ENCODE assay signal across 1 cellular context in genomic region chr7:129188372-129188891, GRCh38.
TF ChIP-seq lines count a peak whose summit lies in the region.

Gene SMO, plus strand, starts transcription at chr7:129188633. Its CDS starts 519 bp downstream, at chr7:129189152.

TF ChIP-seq in H1, 55 proteins besides CTCF, POLR2A, EP300 and RAD21 (continued from another document):
- peak; percentile 85 for TF ChIP-seq POLR2AphosphoS5 (IDR thresholded peaks at IDR 0.05; ENCODE audit: low read depth, low read length)
- TF ChIP-seq GTF2F1 (IDR thresholded peaks at IDR 0.05; ENCODE audit: borderline replicate concordance, low read depth, low read length) = no peak
- no peak for TF ChIP-seq ATF3 (IDR thresholded peaks at IDR 0.05; ENCODE audit: insufficient read depth, low read depth, low read length)
- no peak for TF ChIP-seq JUN (IDR thresholded peaks at IDR 0.05; ENCODE audit: low read depth, low read length)
- no peak for TF ChIP-seq ATF2 (IDR thresholded peaks at IDR 0.05; ENCODE audit: low read length)
- no peak for TF ChIP-seq JUND (IDR thresholded peaks at IDR 0.05; ENCODE audit: low read length)
- no peak for TF ChIP-seq RFX5 (IDR thresholded peaks at IDR 0.05; ENCODE audit: borderline replicate concordance, low read depth, low read length)
- TF ChIP-seq TAF7 (optimal IDR thresholded peaks at IDR 0.05; ENCODE audit: borderline replicate concordance, low read depth, low read length) = peak; percentile 86
- no peak for TF ChIP-seq YY1 (IDR thresholded peaks at IDR 0.05; ENCODE audit: low read depth, low read length)
- TF ChIP-seq RXRA (IDR thresholded peaks at IDR 0.05; ENCODE audit: insufficient read depth, low read depth, low read length) = no peak
- TF ChIP-seq KDM4A (IDR thresholded peaks at IDR 0.05; ENCODE audit: low read depth, low read length, severe bottlenecking) = peak; percentile 83
- no peak for TF ChIP-seq KDM1A (IDR thresholded peaks at IDR 0.05; ENCODE audit: borderline replicate concordance, low read length)
- TF ChIP-seq RNF2 (IDR thresholded peaks at IDR 0.05; ENCODE audit: borderline replicate concordance, low read depth, low read length, missing control alignments, poor library complexity, severe bottlenecking) = no peak
- TF ChIP-seq CBX8 (IDR thresholded peaks at IDR 0.05; ENCODE audit: borderline replicate concordance, low read depth, low read length) = no peak
- no peak for TF ChIP-seq SP2 (IDR thresholded peaks at IDR 0.05; ENCODE audit: low read length)
- no peak for TF ChIP-seq SUZ12 (IDR thresholded peaks at IDR 0.05; ENCODE audit: low read length)
- no peak for TF ChIP-seq POU5F1 (IDR thresholded peaks at IDR 0.05; ENCODE audit: low read depth, low read length)
- no peak for TF ChIP-seq HDAC6 (IDR thresholded peaks at IDR 0.05; ENCODE audit: low read depth, low read length)
- TF ChIP-seq SIX5 (IDR thresholded peaks at IDR 0.05; ENCODE audit: low read depth, low read length) = no peak
- peak; percentile 64 for TF ChIP-seq CTBP2 (IDR thresholded peaks at IDR 0.05; ENCODE audit: borderline replicate concordance, insufficient read depth, insufficient read length, low read length)
- no peak for TF ChIP-seq CHD7 (IDR thresholded peaks at IDR 0.05; ENCODE audit: insufficient replicate concordance, low read length)
- no peak for TF ChIP-seq SIRT6 (IDR thresholded peaks at IDR 0.05; ENCODE audit: low read length)
- TF ChIP-seq SAP30 (IDR thresholded peaks at IDR 0.05; ENCODE audit: insufficient read depth, insufficient replicate concordance, low read length) = no peak
- TF ChIP-seq ZNF274 (IDR thresholded peaks at IDR 0.05; ENCODE audit: borderline replicate concordance, extremely low read depth, low read length) = no peak
- peak; percentile 51; the same call in 1 of the 2 replicates for TF ChIP-seq CHD2 (IDR thresholded peaks at IDR 0.05; ENCODE audit: low read length)
- TF ChIP-seq RBBP5 (IDR thresholded peaks at IDR 0.05; ENCODE audit: borderline replicate concordance, low read depth, low read length) = peak; percentile 55; the same call in 1 of the 2 replicates
- no peak for TF ChIP-seq SP4 (IDR thresholded peaks at IDR 0.05; ENCODE audit: low read length)
- TF ChIP-seq MAFK (IDR thresholded peaks at IDR 0.05; ENCODE audit: low read depth, low read length) = no peak
- peak; percentile 65; the same call in 1 of the 2 replicates for TF ChIP-seq SP1 (IDR thresholded peaks at IDR 0.05; ENCODE audit: low read depth, low read length)
- no peak for TF ChIP-seq BCL11A (IDR thresholded peaks at IDR 0.05; ENCODE audit: low read depth in 2 of 2, low read length in 2 of 2)
- no peak for TF ChIP-seq GABPA (IDR thresholded peaks at IDR 0.05; ENCODE audit: borderline replicate concordance, insufficient read depth, low read length)
- no peak for TF ChIP-seq FOSL1 (IDR thresholded peaks at IDR 0.05; ENCODE audit: insufficient read depth, low read depth, low read length)
- TF ChIP-seq SRF (IDR thresholded peaks at IDR 0.05; ENCODE audit: low read depth, low read length) = no peak
- TF ChIP-seq TBP (IDR thresholded peaks at IDR 0.05; ENCODE audit: low read depth, low read length) = peak; percentile 77; the same call in 1 of the 2 replicates
- TF ChIP-seq BACH1 (IDR thresholded peaks at IDR 0.05; ENCODE audit: low read length) = no peak
- TF ChIP-seq TAF1 (IDR thresholded peaks at IDR 0.05; ENCODE audit: low read depth, low read length) = peak; percentile 94
- no peak for TF ChIP-seq USF2 (IDR thresholded peaks at IDR 0.05; ENCODE audit: low read length)
- TF ChIP-seq BRCA1 (IDR thresholded peaks at IDR 0.05; ENCODE audit: low read depth, low read length) = no peak
- 0 out of 4 replicates have a peak, but pooled peaks of 1 of the 2 experiments have one; percentile 27 for TF ChIP-seq SIN3A (conservative IDR thresholded peaks at IDR 0.05 in 1 of 2, IDR thresholded peaks at IDR 0.05 in 1 of 2; ENCODE audit: low read depth in 1 of 2, low read length in 2 of 2)
- TF ChIP-seq KDM5A (IDR thresholded peaks at IDR 0.05; ENCODE audit: low read length) = no peak
- no peak; the same call in 1 of the 2 replicates for TF ChIP-seq E2F6 (IDR thresholded peaks at IDR 0.05)
- peak; percentile 78; the same call in 1 of the 2 replicates for TF ChIP-seq EGR1 (IDR thresholded peaks at IDR 0.05; ENCODE audit: borderline replicate concordance, low read depth, low read length)
- TF ChIP-seq CHD1 (IDR thresholded peaks at IDR 0.05; ENCODE audit: low read depth, low read length) = no peak
- TF ChIP-seq CEBPB (IDR thresholded peaks at IDR 0.05; ENCODE audit: low read depth, low read length) = no peak
- no peak for TF ChIP-seq EZH2 (IDR thresholded peaks at IDR 0.05; ENCODE audit: low read depth, low read length, severe bottlenecking)
- no peak for TF ChIP-seq NANOG (IDR thresholded peaks at IDR 0.05; ENCODE audit: insufficient read depth, low read depth, low read length, poor library complexity, severe bottlenecking)
- TF ChIP-seq CREB1 (IDR thresholded peaks at IDR 0.05) = no peak; the same call in 1 of the 2 replicates
- TF ChIP-seq ASH2L (IDR thresholded peaks at IDR 0.05; ENCODE audit: low read length) = peak; percentile 96
- TF ChIP-seq HDAC2 (IDR thresholded peaks at IDR 0.05; ENCODE audit: borderline replicate concordance in 1 of 2, low read depth in 2 of 2, low read length in 2 of 2) = 0 out of 4 replicates have a peak, but pooled peaks of 1 of the 2 experiments have one; percentile 13
- TF ChIP-seq NRF1 (IDR thresholded peaks at IDR 0.05; ENCODE audit: low read depth, low read length) = no peak
- TF ChIP-seq CBX5 (IDR thresholded peaks at IDR 0.05; ENCODE audit: low read depth, low read length) = no peak
- peak; percentile 73 for TF ChIP-seq MAX (IDR thresholded peaks at IDR 0.05)
- peak; percentile 83 for TF ChIP-seq PHF8 (conservative IDR thresholded peaks at IDR 0.05; ENCODE audit: low read depth, low read length)
- TF ChIP-seq TEAD4 (IDR thresholded peaks at IDR 0.05; ENCODE audit: low read depth, low read length) = peak; percentile 86
